Comparison of ENCODE assay signal across 11 cellular contexts in genomic region chr3:186871403-186871924, GRCh38. TPM values are rescaled to one million over a fixed set of nuclear protein-coding genes. Genes with fewer than 3 reads are reported as not detected.
DNase-seq lines count a peak whose midpoint lies in the region; ATAC-seq lines count a peak whose summit lies in the region.
"Had no signal": no experiment of that assay in that cellular context is flagged by ENCODE, and none has a peak within 500 bp of the region (broad histone marks: within the 10 kb centered on the region; RNA-seq: fewer than 3 reads in every experiment).

No MANE protein-coding gene starts in this region.

- no peaks in the 10 kb centered on the region for H3K27me3 ChIP-seq in CD4-positive, alpha-beta memory T cell (ENCODE audit: insufficient read depth, low read length)

- H3K9me3 Mint-ChIP-seq in CD4-positive, alpha-beta memory T cell: no peaks in the 10 kb centered on the region
- peaks cover 0 to 6% of the 10 kb centered on the region in 2 donors for H3K9me3 Mint-ChIP-seq in activated naive CD4-positive, alpha-beta T cell treated with anti-CD3 and anti-CD28 coated beads, Interleukin-2, amount 50 U/mL, for 72 hours

- peaks cover 20% of the 10 kb centered on the region for H3K4me1 ChIP-seq in CD4-positive, alpha-beta memory T cell (ENCODE audit: insufficient read depth, low read length)
- H3K4me1 ChIP-seq in mesodermal cell (ENCODE audit: control insufficient read depth, insufficient read depth, low read length, poor library complexity, severe bottlenecking): peaks cover 7% of the 10 kb centered on the region

- no peak overlapping the region for H3K27ac ChIP-seq in CD4-positive, alpha-beta memory T cell (ENCODE audit: low read depth, low read length)
- H3K27ac ChIP-seq in mesodermal cell (ENCODE audit: low read depth, low read length, severe bottlenecking): peak overlapping the region; percentile 32

- 46 to 54% methylated on average over 1 of the region's 2 CpGs for WGBS in mesodermal cell (ENCODE audit: insufficient coverage in 2 of 2), 2 experiments

- peak in 1 of 2 donors; percentile 39 for ATAC-seq in activated naive CD4-positive, alpha-beta T cell treated with anti-CD3 and anti-CD28 coated beads, Interleukin-2, amount 50 U/mL, for 72 hours
- no peak for ATAC-seq in GM21825 (IDR thresholded peaks at IDR 0.05; ENCODE audit: unreplicated experiment)
- ATAC-seq in HG03095 (IDR thresholded peaks at IDR 0.05; ENCODE audit: unreplicated experiment): no peak

- H3K4me3 ChIP-seq in CD4-positive, alpha-beta memory T cell (ENCODE audit: low read length in 2 of 2): no peak overlapping the region
- no peak overlapping the region for H3K4me3 ChIP-seq in mesodermal cell (ENCODE audit: extremely low read depth, insufficient read depth, low read length, poor library complexity, severe bottlenecking)

- H3K9me3 ChIP-seq in CD4-positive, alpha-beta memory T cell (ENCODE audit: control insufficient read depth in 1 of 2, low read length in 2 of 2): no peaks in the 10 kb centered on the region
- H3K9me3 ChIP-seq in mesodermal cell (ENCODE audit: control insufficient read depth, low read length): peaks cover 6% of the 10 kb centered on the region

- POLR2A ChIA-PET in CD4-positive, alpha-beta memory T cell (lab: Charles Lee; ENCODE audit: partially characterized antibody): interaction anchor here (1.1 to 2.0 kb wide), 5 partner anchors 10 to 60 kb away, joined by 3 to 15 read pairs (median 8); partner anchors contain the start of gene ST6GAL1

- peaks cover 16 to 32% (median 23%) of the 10 kb centered on the region in 4 donors for H3K4me1 Mint-ChIP-seq in CD4-positive, alpha-beta memory T cell

- intact Hi-C loops in CD4-positive, alpha-beta memory T cell (cut with micrococcal nuclease): no loop called here

- peak overlapping the region in 6 of 8 donors; percentile 21 to 66 (median 56) for H3K4me3 Mint-ChIP-seq in CD4-positive, alpha-beta memory T cell

- no peaks in the 10 kb centered on the region for H3K36me3 ChIP-seq in CD4-positive, alpha-beta memory T cell (ENCODE audit: insufficient read depth, low read length)
- no peaks in the 10 kb centered on the region for H3K36me3 ChIP-seq in mesodermal cell (ENCODE audit: control insufficient read depth, insufficient read depth, low read length)

- H3K27me3 Mint-ChIP-seq in CD4-positive, alpha-beta memory T cell: no peaks in the 10 kb centered on the region

- peak in 2 of 5 donors; percentile 18 to 21 for DNase-seq in CD4-positive, alpha-beta memory T cell
- DNase-seq in Kasumi-1 (lab: John Stamatoyannopoulos, UW) (peak; percentile 54 to 62), anterior cingulate cortex (lab: John Stamatoyannopoulos, UW) (no peak), islet precursor cell (no peak)
- DNase-seq in activated naive CD4-positive, alpha-beta T cell treated with anti-CD3 and anti-CD28 coated beads, Interleukin-2, amount 50 U/mL, for 72 hours (ENCODE audit: low spot score in 2 of 2): no peak
- DNase-seq: SHP77 treated with DMSO at 0.1 percent for 48 hours had no signal

- H3K36me3 Mint-ChIP-seq in CD4-positive, alpha-beta memory T cell: no peaks in the 10 kb centered on the region
- H3K36me3 Mint-ChIP-seq in activated naive CD4-positive, alpha-beta T cell treated with anti-CD3 and anti-CD28 coated beads, Interleukin-2, amount 50 U/mL, for 72 hours: peaks cover 0 to 12% of the 10 kb centered on the region in 2 donors

- H3K27ac Mint-ChIP-seq in CD4-positive, alpha-beta memory T cell: peak overlapping the region; percentile 23 to 96 (median 85)
- H3K27ac Mint-ChIP-seq in activated naive CD4-positive, alpha-beta T cell treated with anti-CD3 and anti-CD28 coated beads, Interleukin-2, amount 50 U/mL, for 72 hours: peak overlapping the region; percentile 48 to 74

- CTCF ChIA-PET in CD4-positive, alpha-beta memory T cell (lab: Charles Lee; ENCODE audit: partially characterized antibody): interaction anchor here (0.9 to 1.8 kb wide), 4 partner anchors 9 to 279 kb away, joined by 3 to 5 read pairs (median 4); no protein-coding TSS in a partner anchor

RNA-seq across cellular contexts. Expression of gene ADIPOQ, which starts 29.0 kb away (rescaled TPM):
- not detected for total RNA-seq in CD4-positive, alpha-beta memory T cell
- polyA plus RNA-seq in CD4-positive, alpha-beta memory T cell: not detected
- not detected for total RNA-seq in activated naive CD4-positive, alpha-beta T cell treated with anti-CD3 and anti-CD28 coated beads, Interleukin-2, amount 50 U/mL, for 72 hours
- not detected for polyA plus RNA-seq in mesodermal cell (2013, experiment 1 of 2)
- polyA plus RNA-seq in mesodermal cell (2013, experiment 2 of 2): not detected
- total RNA-seq: LHCN-M2 had no signal
- polyA plus RNA-seq: neural cell had no signal

RNA-seq across cellular contexts. Expression of gene ST6GAL1, which starts 58.9 kb away (rescaled TPM):
- 100 to 1,000 TPM; 222 to 232 TPM for total RNA-seq in CD4-positive, alpha-beta memory T cell
- 100 to 1,000 TPM; 165 to 172 TPM for polyA plus RNA-seq in CD4-positive, alpha-beta memory T cell
- 10 to 100 TPM; 32.0 to 96.6 TPM for total RNA-seq in activated naive CD4-positive, alpha-beta T cell treated with anti-CD3 and anti-CD28 coated beads, Interleukin-2, amount 50 U/mL, for 72 hours
- polyA plus RNA-seq in mesodermal cell (2013, experiment 1 of 2): 61.2 TPM
- 39.4 TPM for polyA plus RNA-seq in mesodermal cell (2013, experiment 2 of 2)

Comparison
In these comparisons a context has a peak if more than half of its experiments do, and no peak if none do; other contexts are left out.
1. DNase-seq: peak in Kasumi-1 (2 of 2); none in activated naive CD4-positive, alpha-beta T cell treated with anti-CD3 and anti-CD28 coated beads, Interleukin-2, amount 50 U/mL, for 72 hours (0 of 2), anterior cingulate cortex (0 of 58) and islet precursor cell (single experiment).